1 cellular context compared by ENCODE assay signal in the genomic region with DNA sequence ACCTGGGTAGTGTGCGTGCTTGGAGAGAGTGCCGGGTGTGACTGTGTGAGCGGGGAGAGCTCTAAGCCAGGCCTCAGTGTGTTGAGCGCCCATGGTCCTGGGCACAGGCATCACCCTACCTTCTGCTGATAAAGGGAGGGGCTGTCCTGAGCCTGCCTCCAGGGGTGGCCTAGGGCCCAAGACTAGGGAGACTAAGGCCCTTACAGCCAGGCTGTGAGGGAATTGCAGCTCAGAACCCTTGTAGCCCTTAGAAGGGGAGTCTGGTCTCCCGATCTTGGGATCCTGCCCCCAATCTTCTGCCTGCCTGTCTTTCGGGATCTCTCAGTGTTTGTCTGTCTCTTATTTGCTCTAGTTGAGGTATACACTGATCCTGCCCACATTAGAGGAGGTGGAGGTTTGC.
TF ChIP-seq lines count a peak whose summit lies in the region.

No MANE protein-coding gene starts in this region.

TF ChIP-seq in IMR-90, 13 proteins besides CTCF, POLR2A, EP300 and RAD21:
- TF ChIP-seq, protein P1, sequence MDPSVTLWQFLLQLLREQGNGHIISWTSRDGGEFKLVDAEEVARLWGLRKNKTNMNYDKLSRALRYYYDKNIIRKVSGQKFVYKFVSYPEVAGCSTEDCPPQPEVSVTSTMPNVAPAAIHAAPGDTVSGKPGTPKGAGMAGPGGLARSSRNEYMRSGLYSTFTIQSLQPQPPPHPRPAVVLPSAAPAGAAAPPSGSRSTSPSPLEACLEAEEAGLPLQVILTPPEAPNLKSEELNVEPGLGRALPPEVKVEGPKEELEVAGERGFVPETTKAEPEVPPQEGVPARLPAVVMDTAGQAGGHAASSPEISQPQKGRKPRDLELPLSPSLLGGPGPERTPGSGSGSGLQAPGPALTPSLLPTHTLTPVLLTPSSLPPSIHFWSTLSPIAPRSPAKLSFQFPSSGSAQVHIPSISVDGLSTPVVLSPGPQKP (IDR thresholded peaks at IDR 0.05; ENCODE audit: borderline replicate concordance, low read depth, low read length), result no peak
- TF ChIP-seq MXI1 (IDR thresholded peaks at IDR 0.05; ENCODE audit: borderline replicate concordance, low read depth, low read length) (no peak), FOS (IDR thresholded peaks at IDR 0.05; ENCODE audit: low read depth, low read length) (no peak), SMC3 (IDR thresholded peaks at IDR 0.05; ENCODE audit: low read depth, low read length) (no peak), BHLHE40 (IDR thresholded peaks at IDR 0.05; ENCODE audit: low read depth, low read length) (no peak), RFX5 (IDR thresholded peaks at IDR 0.05; ENCODE audit: low read depth, low read length) (no peak), RCOR1 (IDR thresholded peaks at IDR 0.05; ENCODE audit: insufficient replicate concordance, low read length) (no peak), CEBPB (IDR thresholded peaks at IDR 0.05; ENCODE audit: low read depth, low read length) (no peak), MAZ (IDR thresholded peaks at IDR 0.05; ENCODE audit: borderline replicate concordance, low read depth, low read length) (no peak), CHD1 (IDR thresholded peaks at IDR 0.05; ENCODE audit: low read depth, low read length) (no peak), MAFK (IDR thresholded peaks at IDR 0.05; ENCODE audit: low read depth, low read length) (no peak), NFE2L2 (IDR thresholded peaks at IDR 0.05; ENCODE audit: low read depth, low read length) (no peak)
- TF ChIP-seq, protein P2, sequence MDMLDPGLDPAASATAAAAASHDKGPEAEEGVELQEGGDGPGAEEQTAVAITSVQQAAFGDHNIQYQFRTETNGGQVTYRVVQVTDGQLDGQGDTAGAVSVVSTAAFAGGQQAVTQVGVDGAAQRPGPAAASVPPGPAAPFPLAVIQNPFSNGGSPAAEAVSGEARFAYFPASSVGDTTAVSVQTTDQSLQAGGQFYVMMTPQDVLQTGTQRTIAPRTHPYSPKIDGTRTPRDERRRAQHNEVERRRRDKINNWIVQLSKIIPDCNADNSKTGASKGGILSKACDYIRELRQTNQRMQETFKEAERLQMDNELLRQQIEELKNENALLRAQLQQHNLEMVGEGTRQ (IDR thresholded peaks at IDR 0.05; ENCODE audit: low read depth, low read length), result no peak
